ENCODE assay signal across 1 cellular context in genomic region chr7:155858521-155859061, GRCh38.
TF ChIP-seq lines count a peak whose summit lies in the region.

No MANE protein-coding gene starts in this region.

TF ChIP-seq in H1, 55 proteins besides CTCF, POLR2A, EP300 and RAD21 (continued from another document):
- TF ChIP-seq, protein P1, sequence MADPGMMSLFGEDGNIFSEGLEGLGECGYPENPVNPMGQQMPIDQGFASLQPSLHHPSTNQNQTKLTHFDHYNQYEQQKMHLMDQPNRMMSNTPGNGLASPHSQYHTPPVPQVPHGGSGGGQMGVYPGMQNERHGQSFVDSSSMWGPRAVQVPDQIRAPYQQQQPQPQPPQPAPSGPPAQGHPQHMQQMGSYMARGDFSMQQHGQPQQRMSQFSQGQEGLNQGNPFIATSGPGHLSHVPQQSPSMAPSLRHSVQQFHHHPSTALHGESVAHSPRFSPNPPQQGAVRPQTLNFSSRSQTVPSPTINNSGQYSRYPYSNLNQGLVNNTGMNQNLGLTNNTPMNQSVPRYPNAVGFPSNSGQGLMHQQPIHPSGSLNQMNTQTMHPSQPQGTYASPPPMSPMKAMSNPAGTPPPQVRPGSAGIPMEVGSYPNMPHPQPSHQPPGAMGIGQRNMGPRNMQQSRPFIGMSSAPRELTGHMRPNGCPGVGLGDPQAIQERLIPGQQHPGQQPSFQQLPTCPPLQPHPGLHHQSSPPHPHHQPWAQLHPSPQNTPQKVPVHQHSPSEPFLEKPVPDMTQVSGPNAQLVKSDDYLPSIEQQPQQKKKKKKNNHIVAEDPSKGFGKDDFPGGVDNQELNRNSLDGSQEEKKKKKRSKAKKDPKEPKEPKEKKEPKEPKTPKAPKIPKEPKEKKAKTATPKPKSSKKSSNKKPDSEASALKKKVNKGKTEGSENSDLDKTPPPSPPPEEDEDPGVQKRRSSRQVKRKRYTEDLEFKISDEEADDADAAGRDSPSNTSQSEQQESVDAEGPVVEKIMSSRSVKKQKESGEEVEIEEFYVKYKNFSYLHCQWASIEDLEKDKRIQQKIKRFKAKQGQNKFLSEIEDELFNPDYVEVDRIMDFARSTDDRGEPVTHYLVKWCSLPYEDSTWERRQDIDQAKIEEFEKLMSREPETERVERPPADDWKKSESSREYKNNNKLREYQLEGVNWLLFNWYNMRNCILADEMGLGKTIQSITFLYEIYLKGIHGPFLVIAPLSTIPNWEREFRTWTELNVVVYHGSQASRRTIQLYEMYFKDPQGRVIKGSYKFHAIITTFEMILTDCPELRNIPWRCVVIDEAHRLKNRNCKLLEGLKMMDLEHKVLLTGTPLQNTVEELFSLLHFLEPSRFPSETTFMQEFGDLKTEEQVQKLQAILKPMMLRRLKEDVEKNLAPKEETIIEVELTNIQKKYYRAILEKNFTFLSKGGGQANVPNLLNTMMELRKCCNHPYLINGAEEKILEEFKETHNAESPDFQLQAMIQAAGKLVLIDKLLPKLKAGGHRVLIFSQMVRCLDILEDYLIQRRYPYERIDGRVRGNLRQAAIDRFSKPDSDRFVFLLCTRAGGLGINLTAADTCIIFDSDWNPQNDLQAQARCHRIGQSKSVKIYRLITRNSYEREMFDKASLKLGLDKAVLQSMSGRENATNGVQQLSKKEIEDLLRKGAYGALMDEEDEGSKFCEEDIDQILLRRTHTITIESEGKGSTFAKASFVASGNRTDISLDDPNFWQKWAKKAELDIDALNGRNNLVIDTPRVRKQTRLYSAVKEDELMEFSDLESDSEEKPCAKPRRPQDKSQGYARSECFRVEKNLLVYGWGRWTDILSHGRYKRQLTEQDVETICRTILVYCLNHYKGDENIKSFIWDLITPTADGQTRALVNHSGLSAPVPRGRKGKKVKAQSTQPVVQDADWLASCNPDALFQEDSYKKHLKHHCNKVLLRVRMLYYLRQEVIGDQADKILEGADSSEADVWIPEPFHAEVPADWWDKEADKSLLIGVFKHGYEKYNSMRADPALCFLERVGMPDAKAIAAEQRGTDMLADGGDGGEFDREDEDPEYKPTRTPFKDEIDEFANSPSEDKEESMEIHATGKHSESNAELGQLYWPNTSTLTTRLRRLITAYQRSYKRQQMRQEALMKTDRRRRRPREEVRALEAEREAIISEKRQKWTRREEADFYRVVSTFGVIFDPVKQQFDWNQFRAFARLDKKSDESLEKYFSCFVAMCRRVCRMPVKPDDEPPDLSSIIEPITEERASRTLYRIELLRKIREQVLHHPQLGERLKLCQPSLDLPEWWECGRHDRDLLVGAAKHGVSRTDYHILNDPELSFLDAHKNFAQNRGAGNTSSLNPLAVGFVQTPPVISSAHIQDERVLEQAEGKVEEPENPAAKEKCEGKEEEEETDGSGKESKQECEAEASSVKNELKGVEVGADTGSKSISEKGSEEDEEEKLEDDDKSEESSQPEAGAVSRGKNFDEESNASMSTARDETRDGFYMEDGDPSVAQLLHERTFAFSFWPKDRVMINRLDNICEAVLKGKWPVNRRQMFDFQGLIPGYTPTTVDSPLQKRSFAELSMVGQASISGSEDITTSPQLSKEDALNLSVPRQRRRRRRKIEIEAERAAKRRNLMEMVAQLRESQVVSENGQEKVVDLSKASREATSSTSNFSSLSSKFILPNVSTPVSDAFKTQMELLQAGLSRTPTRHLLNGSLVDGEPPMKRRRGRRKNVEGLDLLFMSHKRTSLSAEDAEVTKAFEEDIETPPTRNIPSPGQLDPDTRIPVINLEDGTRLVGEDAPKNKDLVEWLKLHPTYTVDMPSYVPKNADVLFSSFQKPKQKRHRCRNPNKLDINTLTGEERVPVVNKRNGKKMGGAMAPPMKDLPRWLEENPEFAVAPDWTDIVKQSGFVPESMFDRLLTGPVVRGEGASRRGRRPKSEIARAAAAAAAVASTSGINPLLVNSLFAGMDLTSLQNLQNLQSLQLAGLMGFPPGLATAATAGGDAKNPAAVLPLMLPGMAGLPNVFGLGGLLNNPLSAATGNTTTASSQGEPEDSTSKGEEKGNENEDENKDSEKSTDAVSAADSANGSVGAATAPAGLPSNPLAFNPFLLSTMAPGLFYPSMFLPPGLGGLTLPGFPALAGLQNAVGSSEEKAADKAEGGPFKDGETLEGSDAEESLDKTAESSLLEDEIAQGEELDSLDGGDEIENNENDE (IDR thresholded peaks at IDR 0.05; ENCODE audit: insufficient replicate concordance, low read length): no peak
- TF ChIP-seq JUND (IDR thresholded peaks at IDR 0.05; ENCODE audit: low read length) (no peak), CEBPB (IDR thresholded peaks at IDR 0.05; ENCODE audit: low read depth, low read length) (no peak), RXRA (IDR thresholded peaks at IDR 0.05; ENCODE audit: insufficient read depth, low read depth, low read length) (no peak), TAF1 (IDR thresholded peaks at IDR 0.05; ENCODE audit: low read depth, low read length) (no peak), POLR2AphosphoS5 (IDR thresholded peaks at IDR 0.05; ENCODE audit: low read depth, low read length) (no peak)
